Comparison of ENCODE assay signal across 9 cellular contexts in the genomic region with DNA sequence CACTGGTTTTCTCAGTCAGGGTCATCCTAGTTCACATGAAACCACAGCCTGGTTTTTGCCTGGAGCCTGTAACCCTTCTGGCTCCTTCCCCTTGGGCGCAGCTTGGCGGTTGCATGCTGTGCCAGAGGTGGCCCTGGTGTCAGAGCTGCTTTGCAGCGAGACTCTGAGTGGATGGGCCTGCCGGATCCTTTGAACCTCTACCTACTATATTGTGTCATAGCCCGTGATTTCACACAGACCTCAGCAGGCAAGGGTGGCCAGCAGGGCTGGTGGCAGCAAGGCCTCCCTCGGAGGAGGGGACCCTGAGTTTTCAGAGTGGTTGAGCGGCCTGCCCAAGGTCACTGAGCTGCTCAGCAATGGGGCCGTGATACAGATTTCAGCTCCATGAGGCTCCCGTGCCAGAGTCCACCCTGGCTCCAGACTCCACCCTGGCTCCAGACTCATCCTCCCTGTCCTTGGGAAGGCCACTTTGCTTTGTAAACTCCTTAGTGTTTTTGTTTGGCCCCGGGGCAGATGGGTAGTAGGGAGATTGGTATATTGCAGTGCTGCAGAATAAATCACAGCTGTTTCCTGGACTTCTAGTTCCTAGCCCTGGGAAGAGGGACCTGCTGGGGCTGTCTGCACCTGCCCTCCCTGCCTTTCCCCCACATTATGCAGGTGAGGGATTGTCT. TPM values are rescaled to one million over a fixed set of nuclear protein-coding genes. Genes with fewer than 3 reads are reported as not detected.
DNase-seq lines count a peak whose midpoint lies in the region; ATAC-seq and TF ChIP-seq lines count a peak whose summit lies in the region.
"Had no signal": no experiment of that assay in that cellular context is flagged by ENCODE, and none has a peak within 500 bp of the region (broad histone marks: within the 10 kb centered on the region; RNA-seq: fewer than 3 reads in every experiment).

No MANE protein-coding gene starts in this region.

- peak overlapping the region; percentile 42 to 70 for H3K27ac Mint-ChIP-seq in effector memory CD8-positive, alpha-beta T cell
- peak overlapping the region in 4 of 6 donors; percentile 41 to 77 (median 51) for H3K27ac Mint-ChIP-seq in naive B cell

- no peak for TF ChIP-seq POLR2A in prostate gland (IDR thresholded peaks at IDR 0.05)

- 65% methylated on average over 10 of the region's 10 CpGs for WGBS in prostate gland

- peak overlapping the region in 1 of 2 donors; percentile 23 for H3K4me3 Mint-ChIP-seq in effector memory CD8-positive, alpha-beta T cell
- H3K4me3 Mint-ChIP-seq in naive B cell = peak overlapping the region in 5 of 8 donors; percentile 47 to 69 (median 64)

- H3K4me1 ChIP-seq in prostate gland (replicated peaks) = peaks cover 12% of the 10 kb centered on the region
- H3K4me1 ChIP-seq in SJCRH30 = no peaks in the 10 kb centered on the region

- no peaks in the 10 kb centered on the region for H3K9me3 Mint-ChIP-seq in effector memory CD8-positive, alpha-beta T cell
- no peaks in the 10 kb centered on the region for H3K9me3 Mint-ChIP-seq in naive B cell

- no peak for ATAC-seq in effector memory CD8-positive, alpha-beta T cell (replicated peaks)
- ATAC-seq in naive B cell (ENCODE audit: low read depth in 2 of 2) = no peak
- no peak for ATAC-seq in GM18909 (IDR thresholded peaks at IDR 0.05; ENCODE audit: poor library complexity, unreplicated experiment)

- peaks cover 47 to 59% of the 10 kb centered on the region in 2 donors for H3K4me1 Mint-ChIP-seq in effector memory CD8-positive, alpha-beta T cell (ENCODE audit: low read depth in 2 of 2)
- peaks cover 57 to 80% (median 71%) of the 10 kb centered on the region in 3 donors for H3K4me1 Mint-ChIP-seq in naive B cell

- H3K4me3 ChIP-seq in AG10803 (ENCODE audit: low read length) (no peak overlapping the region), prostate gland (no peak overlapping the region), SJCRH30 (no peak overlapping the region)

- H3K27ac ChIP-seq in KOPT-K1 (ENCODE audit: low read depth, low read length, poor library complexity, severe bottlenecking) (peak overlapping the region; percentile 31), prostate gland (no peak overlapping the region), SJCRH30 (no peak overlapping the region)

- no peaks in the 10 kb centered on the region for H3K9me3 ChIP-seq in KOPT-K1 (ENCODE audit: insufficient read depth, low read length, poor library complexity, severe bottlenecking)
- H3K9me3 ChIP-seq in prostate gland = no peaks in the 10 kb centered on the region
- peaks cover 3% of the 10 kb centered on the region; the same call in 1 of the 2 replicates for H3K9me3 ChIP-seq in SJCRH30 (replicated peaks)

- peaks cover 6% of the 10 kb centered on the region for H3K36me3 Mint-ChIP-seq in effector memory CD8-positive, alpha-beta T cell (ENCODE audit: insufficient read depth)
- no peaks in the 10 kb centered on the region for H3K36me3 Mint-ChIP-seq in naive B cell

- 0 out of 2 replicates have a peak, but pooled peaks cover 3% of the 10 kb centered on the region for H3K36me3 ChIP-seq in KOPT-K1 (ENCODE audit: insufficient read depth, low read length)
- H3K36me3 ChIP-seq in prostate gland = no peaks in the 10 kb centered on the region
- H3K36me3 ChIP-seq in SJCRH30 = peaks cover 26% of the 10 kb centered on the region

- DNase-seq in AG10803 (ENCODE audit: low read depth) (peak; percentile 64), naive B cell (no peak), prostate gland (ENCODE audit: low spot score) (no peak), NCI-H446 (lab: John Stamatoyannopoulos, UW) (no peak), SJCRH30 (no peak)
- no peak for DNase-seq in effector memory CD8-positive, alpha-beta T cell
- DNase-seq: activated CD8-positive, alpha-beta memory T cell treated with anti-CD3 and anti-CD28 coated beads for 24 hours had no signal

- H3K27me3 Mint-ChIP-seq in effector memory CD8-positive, alpha-beta T cell = no peaks in the 10 kb centered on the region
- H3K27me3 Mint-ChIP-seq in naive B cell = no peaks in the 10 kb centered on the region

- intact Hi-C loops in prostate gland (cut with DNase I) = no loop called here

- H3K27me3 ChIP-seq in prostate gland (replicated peaks; ENCODE audit: insufficient read depth) (no peaks in the 10 kb centered on the region), SJCRH30 (no peaks in the 10 kb centered on the region)

- TF ChIP-seq CTCF in AG10803 (conservative IDR thresholded peaks at IDR 0.05; ENCODE audit: low read length) = no peak
- TF ChIP-seq CTCF in prostate gland (IDR thresholded peaks at IDR 0.05) = no peak

RNA-seq across cellular contexts. Expression of a gene that starts 9.7 kb away (rescaled TPM):
- polyA plus RNA-seq in naive B cell (ENCODE audit: low read depth in 6 of 6) = 10 to 100 TPM in 4 of 6 donors, 1 to 10 TPM in 2; 1.9 to 26.0 (median 12.6) TPM
- 100 to 1,000 TPM in 1 of 2 donors, 10 to 100 TPM in 1; 84.3 to 258 TPM for total RNA-seq in prostate gland
- 312 and 334 TPM in 2 replicates for total RNA-seq in SJCRH30 (2014; rRNA removed; shearing (Covaris generic))
